25 cellular contexts compared by ENCODE assay signal in the genomic region with DNA sequence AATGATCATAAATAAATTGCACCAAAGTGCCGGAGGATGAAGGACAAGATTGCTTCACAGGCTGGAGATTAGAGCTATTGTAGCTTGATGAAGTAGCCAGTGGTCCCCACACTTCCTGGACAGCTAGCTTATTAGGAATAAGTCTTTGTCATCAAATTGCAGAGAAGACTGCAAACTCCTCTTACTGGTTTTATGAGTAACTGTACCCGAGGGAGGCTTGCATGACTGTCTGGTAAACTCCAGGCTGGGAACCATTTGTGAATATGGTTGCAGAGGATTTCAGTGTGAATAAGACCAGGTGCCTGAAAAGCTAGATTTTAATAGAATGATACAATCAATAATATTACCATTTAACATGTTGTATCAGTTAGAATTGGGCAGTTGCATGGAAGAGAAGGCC. TPM values are rescaled to one million over a fixed set of nuclear protein-coding genes. Genes with fewer than 3 reads are reported as not detected.
"Had no signal": no experiment of that assay in that cellular context is flagged by ENCODE, and none has a peak within 500 bp of the region (broad histone marks: within the 10 kb centered on the region; RNA-seq: fewer than 3 reads in every experiment).

No MANE protein-coding gene starts in this region.

- H3K36me3 Mint-ChIP-seq: activated CD4-positive, alpha-beta memory T cell treated with anti-CD3 and anti-CD28 coated beads for 36 hours; activated naive CD4-positive, alpha-beta T cell treated with anti-CD3 and anti-CD28 coated beads, Interleukin-2, amount 50 U/mL, for 72 hours; T-cell had no signal

- FAIRE-seq: RCC 7860, TTC549 had no signal

- H3K4me1 Mint-ChIP-seq: activated CD4-positive, alpha-beta T cell treated with anti-CD3 and anti-CD28 coated beads, Interleukin-2, amount 10 ng/mL, durations not matched to agents 7 days and 5 days; T-cell had no signal

- DNase-seq: activated CD4-positive, alpha-beta memory T cell treated with anti-CD3 and anti-CD28 coated beads for 36 hours; activated CD4-positive, alpha-beta T cell treated with anti-CD3 and anti-CD28 coated beads, Interleukin-2, amount 10 ng/mL, durations not matched to agents 7 days and 5 days; activated CD4-positive, CD25-positive, alpha-beta regulatory T cell; activated CD8-positive, alpha-beta memory T cell treated with anti-CD3 and anti-CD28 coated beads for 24 hours; activated effector memory CD4-positive, alpha-beta T cell treated with anti-CD3 and anti-CD28 coated beads, Interleukin-2, amount 50 U/mL, for 16 hours; activated naive CD4-positive, alpha-beta T cell treated with Interleukin-2 at 50 U/mL for 16 hours; activated T-cell treated with anti-CD3 and anti-CD28 coated beads, Interleukin-2, amount 50 U/mL, for 4 hours; caudate nucleus; Kasumi-1; KBM-7; NCI-H1048; NCI-H146; NCI-H187 treated with DMSO at 0.1 percent for 48 hours; NCI-H2081 treated with DMSO at 0.1 percent for 48 hours; NCI-H446; NCI-H524; SIG-M5; T-cell; T-helper 2 cell; T1000 had no signal

- H3K27ac ChIP-seq: VCaP had no signal

- H3K4me3 Mint-ChIP-seq: activated CD4-positive, alpha-beta memory T cell treated with anti-CD3 and anti-CD28 coated beads for 36 hours; activated CD4-positive, alpha-beta T cell treated with anti-CD3 and anti-CD28 coated beads, Interleukin-2, amount 10 ng/mL, durations not matched to agents 7 days and 5 days; activated T-cell treated with anti-CD3 and anti-CD28 coated beads, Interleukin-2, amount 50 U/mL, for 4 hours; T-cell had no signal

- H3K27me3 Mint-ChIP-seq: activated CD4-positive, alpha-beta memory T cell treated with anti-CD3 and anti-CD28 coated beads for 36 hours; activated CD4-positive, alpha-beta T cell treated with anti-CD3 and anti-CD28 coated beads, Interleukin-2, amount 10 ng/mL, durations not matched to agents 7 days and 5 days; T-cell had no signal

- ATAC-seq: activated naive CD4-positive, alpha-beta T cell treated with anti-CD3 and anti-CD28 coated beads, Interleukin-2, amount 50 U/mL, for 72 hours; activated T-cell treated with anti-CD3 and anti-CD28 coated beads, Interleukin-2, amount 50 U/mL, for 4 hours; T-cell had no signal

- H3K27ac Mint-ChIP-seq: activated CD4-positive, alpha-beta memory T cell treated with anti-CD3 and anti-CD28 coated beads for 36 hours; activated CD4-positive, alpha-beta T cell treated with anti-CD3 and anti-CD28 coated beads, Interleukin-2, amount 10 ng/mL, durations not matched to agents 7 days and 5 days; activated naive CD4-positive, alpha-beta T cell treated with anti-CD3 and anti-CD28 coated beads, Interleukin-2, amount 50 U/mL, for 72 hours; T-cell had no signal

RNA-seq across cellular contexts. Expression of a gene that starts 36.5 kb away (rescaled TPM):
- total RNA-seq: activated naive CD4-positive, alpha-beta T cell treated with anti-CD3 and anti-CD28 coated beads, Interleukin-2, amount 50 U/mL, for 72 hours had no signal

RNA-seq across cellular contexts. Expression of a gene that starts 47.7 kb away (rescaled TPM):
- total RNA-seq: activated CD4-positive, alpha-beta memory T cell treated with anti-CD3 and anti-CD28 coated beads for 36 hours; activated CD4-positive, alpha-beta T cell treated with anti-CD3 and anti-CD28 coated beads, Interleukin-2, amount 10 ng/mL, durations not matched to agents 7 days and 5 days; activated naive CD4-positive, alpha-beta T cell treated with anti-CD3 and anti-CD28 coated beads, Interleukin-2, amount 50 U/mL, for 72 hours; activated T-cell treated with anti-CD3 and anti-CD28 coated beads, Interleukin-2, amount 50 U/mL, for 4 hours; M059J; T-cell had no signal
